8 cellular contexts compared by ENCODE assay signal in genomic region chr21:37220981-37221664, GRCh38. TPM values are rescaled to one million over a fixed set of nuclear protein-coding genes. Genes with fewer than 3 reads are reported as not detected.
DNase-seq lines count a peak whose midpoint lies in the region; ATAC-seq and TF ChIP-seq lines count a peak whose summit lies in the region.

No MANE protein-coding gene starts in this region.

- DNase-seq in COLO668 (lab: John Stamatoyannopoulos, UW; ENCODE audit: unreplicated experiment) (peak; percentile 97), HL-60 (ENCODE audit: low read depth in 1 of 2, low spot score in 1 of 2) (peak; percentile 97 to 98), NK-92 (lab: John Stamatoyannopoulos, UW; ENCODE audit: unreplicated experiment) (peak; percentile 39), endodermal cell (peak; percentile 87)
- peak; percentile 97 for DNase-seq in activated CD8-positive, alpha-beta memory T cell treated with anti-CD3 and anti-CD28 coated beads, Interleukin-2, amount 10 ng/mL, durations not matched to agents 7 days and 5 days
- peak; percentile 92 to 96 for DNase-seq in stimulated activated CD8-positive, alpha-beta memory T cell treated with anti-CD3 and anti-CD28 coated beads, Interleukin-15, amount 100 ng/mL, for 4 hours (ENCODE audit: low read depth in 2 of 2)

- peak overlapping the region; percentile 82 for H3K4me3 Mint-ChIP-seq in activated CD8-positive, alpha-beta memory T cell treated with anti-CD3 and anti-CD28 coated beads, Interleukin-2, amount 10 ng/mL, durations not matched to agents 7 days and 5 days
- H3K4me3 Mint-ChIP-seq in endodermal cell, result peak overlapping the region; percentile 58

- H3K4me3 ChIP-seq in HL-60 (replicated peaks; ENCODE audit: insufficient read depth, low read length) (peak overlapping the region; percentile 77), endodermal cell (ENCODE audit: low read length) (no peak overlapping the region), mesodermal cell (ENCODE audit: extremely low read depth, insufficient read depth, low read length, poor library complexity, severe bottlenecking) (peak overlapping the region; percentile 5)

- H3K27me3 Mint-ChIP-seq in activated CD8-positive, alpha-beta memory T cell treated with anti-CD3 and anti-CD28 coated beads, Interleukin-2, amount 10 ng/mL, durations not matched to agents 7 days and 5 days, result no peaks in the 10 kb centered on the region
- H3K27me3 Mint-ChIP-seq in endodermal cell (ENCODE audit: insufficient read depth), result peaks cover 25% of the 10 kb centered on the region

- 73 to 84% methylated on average over 15 to 46 of the region's 46 CpGs for WGBS in endodermal cell (ENCODE audit: insufficient coverage in 1 of 2, insufficient read length in 1 of 2), 2 experiments
- 87 to 89% methylated on average over 41 to 46 of the region's 46 CpGs for WGBS in mesodermal cell (ENCODE audit: insufficient coverage in 2 of 2), 2 experiments

- no peaks in the 10 kb centered on the region for H3K4me1 ChIP-seq in endodermal cell (ENCODE audit: control insufficient read depth, insufficient read depth, low read length)
- H3K4me1 ChIP-seq in mesodermal cell (ENCODE audit: control insufficient read depth, insufficient read depth, low read length, poor library complexity, severe bottlenecking), result no peaks in the 10 kb centered on the region

- peak overlapping the region; percentile 94 for H3K27ac Mint-ChIP-seq in activated CD8-positive, alpha-beta memory T cell treated with anti-CD3 and anti-CD28 coated beads, Interleukin-2, amount 10 ng/mL, durations not matched to agents 7 days and 5 days
- no peak overlapping the region for H3K27ac Mint-ChIP-seq in endodermal cell

- no peak overlapping the region for H3K9ac ChIP-seq in endodermal cell (ENCODE audit: extremely low read depth, low read length, poor library complexity, severe bottlenecking)

- peak; percentile 83 for ATAC-seq in GM19463 (IDR thresholded peaks at IDR 0.05; ENCODE audit: unreplicated experiment)
- peak; percentile 83 for ATAC-seq in activated CD8-positive, alpha-beta memory T cell treated with anti-CD3 and anti-CD28 coated beads, Interleukin-2, amount 10 ng/mL, durations not matched to agents 7 days and 5 days

- H3K36me3 ChIP-seq in endodermal cell (ENCODE audit: control insufficient read depth, insufficient read depth, low read length) (peaks cover 59% of the 10 kb centered on the region), mesodermal cell (ENCODE audit: control insufficient read depth, insufficient read depth, low read length) (peaks cover 33% of the 10 kb centered on the region)

- TF ChIP-seq CTCF in HL-60 (IDR thresholded peaks at IDR 0.05; ENCODE audit: insufficient read depth, low read length) (peak; percentile 18), endodermal cell (conservative IDR thresholded peaks at IDR 0.05) (peak; percentile 47)

- H3K27ac ChIP-seq in HL-60 (replicated peaks) (peak overlapping the region; percentile 65), endodermal cell (ENCODE audit: low read depth, low read length) (no peak overlapping the region), mesodermal cell (ENCODE audit: low read depth, low read length, severe bottlenecking) (no peak overlapping the region)

- CTCF ChIA-PET in activated CD8-positive, alpha-beta memory T cell treated with anti-CD3 and anti-CD28 coated beads, Interleukin-2, amount 10 ng/mL, durations not matched to agents 7 days and 5 days (lab: Charles Lee), result interaction anchor here (0.7 to 2.3 kb wide), 8 partner anchors 13 to 198 kb away, joined by 3 to 8 read pairs (median 3); no protein-coding TSS in a partner anchor

- peaks cover 60% of the 10 kb centered on the region for H3K4me1 Mint-ChIP-seq in activated CD8-positive, alpha-beta memory T cell treated with anti-CD3 and anti-CD28 coated beads, Interleukin-2, amount 10 ng/mL, durations not matched to agents 7 days and 5 days
- no peaks in the 10 kb centered on the region for H3K4me1 Mint-ChIP-seq in endodermal cell

- peaks cover 43% of the 10 kb centered on the region for H3K36me3 Mint-ChIP-seq in activated CD8-positive, alpha-beta memory T cell treated with anti-CD3 and anti-CD28 coated beads, Interleukin-2, amount 10 ng/mL, durations not matched to agents 7 days and 5 days
- H3K36me3 Mint-ChIP-seq in endodermal cell (ENCODE audit: low read depth), result peaks cover 45% of the 10 kb centered on the region

- no peaks in the 10 kb centered on the region for H3K9me3 Mint-ChIP-seq in activated CD8-positive, alpha-beta memory T cell treated with anti-CD3 and anti-CD28 coated beads, Interleukin-2, amount 10 ng/mL, durations not matched to agents 7 days and 5 days (ENCODE audit: low read depth)
- H3K9me3 Mint-ChIP-seq in endodermal cell, result peaks cover 12% of the 10 kb centered on the region

- H3K9me3 ChIP-seq in endodermal cell (ENCODE audit: control insufficient read depth, low read length), result no peaks in the 10 kb centered on the region
- peaks cover 5% of the 10 kb centered on the region for H3K9me3 ChIP-seq in mesodermal cell (ENCODE audit: control insufficient read depth, low read length)

- H3K27me3 ChIP-seq in HL-60 (ENCODE audit: insufficient read depth, poor library complexity, severe bottlenecking) (no peaks in the 10 kb centered on the region), endodermal cell (ENCODE audit: control insufficient read depth, insufficient read depth, low read length, poor library complexity, severe bottlenecking) (no peaks in the 10 kb centered on the region)

RNA-seq across cellular contexts. Expression of gene VPS26C, which starts 46.0 kb away (rescaled TPM):
- 10 to 100 TPM; 83.1 to 94.3 TPM for total RNA-seq in activated CD8-positive, alpha-beta memory T cell treated with anti-CD3 and anti-CD28 coated beads, Interleukin-2, amount 10 ng/mL, durations not matched to agents 7 days and 5 days
- 10 to 100 TPM; 37.1 to 61.0 TPM for total RNA-seq in endodermal cell
- polyA plus RNA-seq in endodermal cell (2013, experiment 1 of 2), result 36.9 TPM
- 35.9 TPM for polyA plus RNA-seq in endodermal cell (2013, experiment 2 of 2)
- 41.7 TPM for polyA plus RNA-seq in mesodermal cell (2013, experiment 1 of 2)
- polyA plus RNA-seq in mesodermal cell (2013, experiment 2 of 2), result 40.2 TPM

Comparison
In these comparisons a context has a peak if more than half of its experiments do, and no peak if none do; other contexts are left out.
1. DNase-seq: peak in every context shown above with its lines; median percentile 98 in HL-60; 97 in COLO668; 97 in activated CD8-positive, alpha-beta memory T cell treated with anti-CD3 and anti-CD28 coated beads, Interleukin-2, amount 10 ng/mL, durations not matched to agents 7 days and 5 days; 94 in stimulated activated CD8-positive, alpha-beta memory T cell treated with anti-CD3 and anti-CD28 coated beads, Interleukin-15, amount 100 ng/mL, for 4 hours; 87 in endodermal cell; 39 in NK-92.